ENCODE assay signal across 10 cellular contexts in the genomic region with DNA sequence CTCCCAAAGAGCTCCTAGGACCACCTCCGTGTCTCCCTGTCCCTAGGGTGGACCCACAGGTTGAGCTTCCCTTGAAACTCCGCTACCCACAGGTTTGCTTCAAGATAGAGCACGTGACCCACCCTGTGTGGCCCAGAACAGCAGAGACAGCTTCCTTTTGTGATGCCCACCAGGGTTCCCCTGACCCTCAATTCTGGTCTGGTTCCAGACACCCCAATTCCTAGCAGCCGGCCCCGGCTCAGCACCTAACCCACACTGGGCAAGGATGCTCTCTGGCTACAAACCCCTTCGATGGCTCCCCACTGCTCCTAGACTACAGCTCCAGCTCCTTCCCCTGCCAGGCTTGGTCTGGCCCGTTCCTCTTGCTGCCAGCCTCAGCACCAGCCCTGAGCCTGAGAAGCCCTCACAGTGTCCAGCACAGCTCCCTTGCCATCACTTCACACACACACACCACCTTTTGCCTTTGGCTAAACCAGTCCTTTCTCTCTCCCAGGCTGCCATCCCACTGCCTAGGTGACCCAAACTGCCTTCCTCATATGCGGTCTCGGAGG. TPM values are rescaled to one million over a fixed set of nuclear protein-coding genes. Genes with fewer than 3 reads are reported as not detected.
DNase-seq lines count a peak whose midpoint lies in the region; ATAC-seq lines count a peak whose summit lies in the region.
"Had no signal": no experiment of that assay in that cellular context is flagged by ENCODE, and none has a peak within 500 bp of the region (broad histone marks: within the 10 kb centered on the region; RNA-seq: fewer than 3 reads in every experiment).

No MANE protein-coding gene starts in this region.

- H3K4me3 Mint-ChIP-seq in activated T-helper 1 cell treated with anti-CD3 and anti-CD28 coated beads, Interleukin-12 subunit alpha, Interleukin-12 subunit beta, Interleukin-2, Interleukin-4 antibody, amounts not matched to agents 30 ng/mL and 10 ng/mL and 1 ng/mL, durations not matched to agents 14 hours and 24 hours and 36 hours: peak overlapping the region; percentile 79

- no peaks in the 10 kb centered on the region for H3K9me3 Mint-ChIP-seq in activated T-helper 1 cell treated with anti-CD3 and anti-CD28 coated beads, Interleukin-12 subunit alpha, Interleukin-12 subunit beta, Interleukin-2, Interleukin-4 antibody, amounts not matched to agents 30 ng/mL and 10 ng/mL and 1 ng/mL, durations not matched to agents 14 hours and 24 hours and 36 hours

- H3K4me1 Mint-ChIP-seq in activated T-helper 1 cell treated with anti-CD3 and anti-CD28 coated beads, Interleukin-12 subunit alpha, Interleukin-12 subunit beta, Interleukin-2, Interleukin-4 antibody, amounts not matched to agents 30 ng/mL and 10 ng/mL and 1 ng/mL, durations not matched to agents 14 hours and 24 hours and 36 hours (ENCODE audit: low read depth): peaks cover 7% of the 10 kb centered on the region

- no peak overlapping the region for H3K27ac Mint-ChIP-seq in activated T-helper 1 cell treated with anti-CD3 and anti-CD28 coated beads, Interleukin-12 subunit alpha, Interleukin-12 subunit beta, Interleukin-2, Interleukin-4 antibody, amounts not matched to agents 30 ng/mL and 10 ng/mL and 1 ng/mL, durations not matched to agents 14 hours and 24 hours and 36 hours

- H3K27me3 Mint-ChIP-seq in activated T-helper 1 cell treated with anti-CD3 and anti-CD28 coated beads, Interleukin-12 subunit alpha, Interleukin-12 subunit beta, Interleukin-2, Interleukin-4 antibody, amounts not matched to agents 30 ng/mL and 10 ng/mL and 1 ng/mL, durations not matched to agents 14 hours and 24 hours and 36 hours (ENCODE audit: insufficient read depth): peaks cover 8% of the 10 kb centered on the region

- ATAC-seq in GM19395 (IDR thresholded peaks at IDR 0.05; ENCODE audit: unreplicated experiment) (peak; percentile 22), left colon (peak; percentile 14), GM21447 (IDR thresholded peaks at IDR 0.05; ENCODE audit: unreplicated experiment) (no peak)

- DNase-seq in AG08396 (ENCODE audit: low spot score) (peak; percentile 11), left colon (no peak), hippocampal formation (lab: John Stamatoyannopoulos, UW) (no peak), OCI-M2 (lab: John Stamatoyannopoulos, UW; ENCODE audit: unreplicated experiment) (no peak)
- no peak for DNase-seq in activated T-helper 1 cell treated with anti-CD3 and anti-CD28 coated beads, Interleukin-12 subunit alpha, Interleukin-12 subunit beta, Interleukin-2, Interleukin-4 antibody, amounts not matched to agents 30 ng/mL and 10 ng/mL and 1 ng/mL, durations not matched to agents 14 hours and 24 hours and 36 hours (ENCODE audit: low spot score)
- no peak for DNase-seq in NK-92 treated with Interleukin-12 subunit alpha and Interleukin-12 subunit beta, amount 100 ng/mL, for 24 hours (lab: John Stamatoyannopoulos, UW)

- H3K36me3 Mint-ChIP-seq in activated T-helper 1 cell treated with anti-CD3 and anti-CD28 coated beads, Interleukin-12 subunit alpha, Interleukin-12 subunit beta, Interleukin-2, Interleukin-4 antibody, amounts not matched to agents 30 ng/mL and 10 ng/mL and 1 ng/mL, durations not matched to agents 14 hours and 24 hours and 36 hours (ENCODE audit: low read depth): no peaks in the 10 kb centered on the region

- intact Hi-C loops in activated T-helper 1 cell treated with anti-CD3 and anti-CD28 coated beads, Interleukin-12 subunit alpha, Interleukin-12 subunit beta, Interleukin-2, Interleukin-4 antibody, amounts not matched to agents 30 ng/mL and 10 ng/mL and 1 ng/mL, durations not matched to agents 14 hours and 24 hours and 36 hours (cut with micrococcal nuclease): no loop called here
- intact Hi-C loops in left colon (cut with DNase I, micrococcal nuclease): loop anchor here in 1 of 2 donors (10.0 kb wide), 1 partner anchor 113 kb away; no protein-coding TSS in a partner anchor

RNA-seq across cellular contexts. Expression of a gene that starts 6.3 kb away (rescaled TPM):
- 0.15 TPM in 1 of 2 replicates, not detected in the other for total RNA-seq in activated T-helper 1 cell treated with anti-CD3 and anti-CD28 coated beads, Interleukin-12 subunit alpha, Interleukin-12 subunit beta, Interleukin-2, Interleukin-4 antibody, amounts not matched to agents 30 ng/mL and 10 ng/mL and 1 ng/mL, durations not matched to agents 14 hours and 24 hours and 36 hours
- total RNA-seq in left colon: 10 to 100 TPM in 1 of 2 donors, 1 to 10 TPM in 1; 1.1 to 14.2 TPM
- total RNA-seq: dermis microvascular lymphatic vessel endothelial cell had no signal

RNA-seq across cellular contexts. Expression of a gene that starts 20.4 kb away (rescaled TPM):
- total RNA-seq in activated T-helper 1 cell treated with anti-CD3 and anti-CD28 coated beads, Interleukin-12 subunit alpha, Interleukin-12 subunit beta, Interleukin-2, Interleukin-4 antibody, amounts not matched to agents 30 ng/mL and 10 ng/mL and 1 ng/mL, durations not matched to agents 14 hours and 24 hours and 36 hours: 0.10 TPM in 2 replicates
- total RNA-seq in left colon: not detected
- total RNA-seq: upper lobe of right lung had no signal

RNA-seq across cellular contexts. Expression of a gene that starts 20.4 kb away (rescaled TPM):
- total RNA-seq in activated T-helper 1 cell treated with anti-CD3 and anti-CD28 coated beads, Interleukin-12 subunit alpha, Interleukin-12 subunit beta, Interleukin-2, Interleukin-4 antibody, amounts not matched to agents 30 ng/mL and 10 ng/mL and 1 ng/mL, durations not matched to agents 14 hours and 24 hours and 36 hours: 5.9 and 6.0 TPM in 2 replicates
- total RNA-seq in left colon: 100 to 1,000 TPM; 170 to 270 TPM

RNA-seq across cellular contexts. Expression of a gene that starts 56.8 kb away (rescaled TPM):
- total RNA-seq in activated T-helper 1 cell treated with anti-CD3 and anti-CD28 coated beads, Interleukin-12 subunit alpha, Interleukin-12 subunit beta, Interleukin-2, Interleukin-4 antibody, amounts not matched to agents 30 ng/mL and 10 ng/mL and 1 ng/mL, durations not matched to agents 14 hours and 24 hours and 36 hours: 156 and 166 TPM in 2 replicates
- total RNA-seq in left colon: 100 to 1,000 TPM; 200 to 203 TPM

RNA-seq across cellular contexts. Expression of a gene that starts 57.3 kb away (rescaled TPM):
- total RNA-seq in activated T-helper 1 cell treated with anti-CD3 and anti-CD28 coated beads, Interleukin-12 subunit alpha, Interleukin-12 subunit beta, Interleukin-2, Interleukin-4 antibody, amounts not matched to agents 30 ng/mL and 10 ng/mL and 1 ng/mL, durations not matched to agents 14 hours and 24 hours and 36 hours: 8.4 TPM in 2 replicates
- 10 to 100 TPM; 15.1 to 15.9 TPM for total RNA-seq in left colon

Comparison
In these comparisons a context has a peak if more than half of its experiments do, and no peak if none do; other contexts are left out.
1. RNA of a gene that starts 20.4 kb away (total RNA-seq): 170 to 270 TPM in left colon; 5.9 to 6.0 TPM in activated T-helper 1 cell treated with anti-CD3 and anti-CD28 coated beads, Interleukin-12 subunit alpha, Interleukin-12 subunit beta, Interleukin-2, Interleukin-4 antibody, amounts not matched to agents 30 ng/mL and 10 ng/mL and 1 ng/mL, durations not matched to agents 14 hours and 24 hours and 36 hours; every median in the first group is over 10 times any median in the second.